In genomic region chr2:118227698-118228508, GRCh38 we compare ENCODE assay signal across 29 cellular contexts.
DNase-seq lines count a peak whose midpoint lies in the region; ATAC-seq and TF ChIP-seq lines count a peak whose summit lies in the region.
"Had no signal": no experiment of that assay in that cellular context is flagged by ENCODE, and none has a peak within 500 bp of the region (broad histone marks: within the 10 kb centered on the region; RNA-seq: fewer than 3 reads in every experiment).

No MANE protein-coding gene starts in this region.

- H3K4me3 ChIP-seq in upper lobe of right lung: no peak overlapping the region
- H3K4me3 ChIP-seq in HAP-1: no peak overlapping the region
- H3K4me3 ChIP-seq: left ventricle myocardium inferior, testis, uterus had no signal

- TF ChIP-seq CTCF in upper lobe of right lung (IDR thresholded peaks at IDR 0.05): no peak

- in situ Hi-C loops in HAP-1 (cut with MboI; ENCODE audit: low sequenced_read_pairs): no loop called here

- DNase-seq in Right ventricle myocardium inferior (ENCODE audit: missing footprints) (peak; percentile 50), Right ventricle myocardium superior (no peak), NCI-H526 treated with DMSO at 0.1 percent for 48 hours (lab: John Stamatoyannopoulos, UW) (peak; percentile 34), epithelial cell of prostate (ENCODE audit: low read depth, low spot score) (no peak), upper lobe of right lung (no peak), COR-L47 (lab: John Stamatoyannopoulos, UW) (no peak), HAP-1 (ENCODE audit: low spot score in 2 of 2) (no peak), GDM1 (lab: John Stamatoyannopoulos, UW) (no peak)
- DNase-seq: 8988T; activated CD4-positive, alpha-beta T cell treated with anti-CD3 and anti-CD28 coated beads for 36 hours; activated naive CD4-positive, alpha-beta T cell treated with anti-CD3 and anti-CD28 coated beads, Interleukin-2, amount 50 U/mL, for 16 hours; DMS79 treated with DMSO at 0.1 percent for 48 hours; GF-D8; glutamatergic neuron; left ventricle myocardium inferior; NCI-H1092 treated with DMSO at 0.1 percent for 48 hours; NCI-H187 treated with DMSO at 0.1 percent for 48 hours; NCI-H2171 treated with DMSO at 0.1 percent for 48 hours; NCI-H524 treated with DMSO at 0.1 percent for 48 hours; NK-92 treated with Interleukin-12 subunit alpha and Interleukin-12 subunit beta, amount 100 ng/mL, for 24 hours; retina; stimulated activated CD4-positive, alpha-beta T cell treated with anti-CD3 and anti-CD28 coated beads, Interleukin-1b, Interleukin-23, amount 100 ng/mL, for 48 hours; stimulated activated naive CD8-positive, alpha-beta T cell treated with anti-CD3 and anti-CD28 coated beads, Interleukin-15, Interleukin-2, amounts not matched to agents 100 U/mL and 50 U/mL, for 24 hours; SW 1271; testis; uterus had no signal

- H3K27me3 ChIP-seq in upper lobe of right lung (peaks cover 62% of the 10 kb centered on the region), HAP-1 (ENCODE audit: low read depth) (no peaks in the 10 kb centered on the region)
- H3K27me3 ChIP-seq: testis had no signal

- H3K9me3 ChIP-seq in upper lobe of right lung: no peaks in the 10 kb centered on the region
- H3K9me3 ChIP-seq in HAP-1: no peaks in the 10 kb centered on the region
- H3K9me3 ChIP-seq: left ventricle myocardium inferior, testis, uterus had no signal

- ATAC-seq in Right ventricle myocardium inferior: no peak
- ATAC-seq in Right ventricle myocardium superior (ENCODE audit: poor library complexity): no peak
- peak; percentile 21 for ATAC-seq in upper lobe of right lung
- ATAC-seq: activated CD4-positive, alpha-beta T cell treated with anti-CD3 and anti-CD28 coated beads for 36 hours; HCT116; Panc1; stimulated activated naive CD8-positive, alpha-beta T cell treated with anti-CD3 and anti-CD28 coated beads, Interleukin-15, Interleukin-2, amounts not matched to agents 100 U/mL and 50 U/mL, for 24 hours had no signal

- H3K4me1 ChIP-seq in upper lobe of right lung (peaks cover 14% of the 10 kb centered on the region), HAP-1 (peaks cover 8% of the 10 kb centered on the region; the same call in 1 of the 2 replicates)
- H3K4me1 ChIP-seq: testis, uterus had no signal

- H3K27ac ChIP-seq in epithelial cell of prostate (peak overlapping the region; percentile 26), upper lobe of right lung (no peak overlapping the region)
- H3K27ac ChIP-seq: left ventricle myocardium inferior, parathyroid adenoma, testis, uterus had no signal

- intact Hi-C loops in Right ventricle myocardium inferior (cut with DNase I) (no loop called here), Right ventricle myocardium superior (cut with DNase I) (no loop called here), upper lobe of right lung (cut with DNase I) (loop anchor here (10.0 kb wide), 1 partner anchor 627 kb away; no protein-coding TSS in a partner anchor)

- no peaks in the 10 kb centered on the region for H3K36me3 ChIP-seq in upper lobe of right lung
- no peaks in the 10 kb centered on the region for H3K36me3 ChIP-seq in HAP-1 (replicated peaks)
- H3K36me3 ChIP-seq: left ventricle myocardium inferior, uterus had no signal

Comparison
In these comparisons a context has a peak if more than half of its experiments do, and no peak if none do; other contexts are left out.
1. DNase-seq: peak in Right ventricle myocardium inferior (single experiment) and NCI-H526 treated with DMSO at 0.1 percent for 48 hours (single experiment); none in Right ventricle myocardium superior (single experiment), epithelial cell of prostate (single experiment), upper lobe of right lung (single experiment), COR-L47 (single experiment), HAP-1 (0 of 2) and GDM1 (single experiment).